9 cellular contexts compared by ENCODE assay signal in the genomic region with DNA sequence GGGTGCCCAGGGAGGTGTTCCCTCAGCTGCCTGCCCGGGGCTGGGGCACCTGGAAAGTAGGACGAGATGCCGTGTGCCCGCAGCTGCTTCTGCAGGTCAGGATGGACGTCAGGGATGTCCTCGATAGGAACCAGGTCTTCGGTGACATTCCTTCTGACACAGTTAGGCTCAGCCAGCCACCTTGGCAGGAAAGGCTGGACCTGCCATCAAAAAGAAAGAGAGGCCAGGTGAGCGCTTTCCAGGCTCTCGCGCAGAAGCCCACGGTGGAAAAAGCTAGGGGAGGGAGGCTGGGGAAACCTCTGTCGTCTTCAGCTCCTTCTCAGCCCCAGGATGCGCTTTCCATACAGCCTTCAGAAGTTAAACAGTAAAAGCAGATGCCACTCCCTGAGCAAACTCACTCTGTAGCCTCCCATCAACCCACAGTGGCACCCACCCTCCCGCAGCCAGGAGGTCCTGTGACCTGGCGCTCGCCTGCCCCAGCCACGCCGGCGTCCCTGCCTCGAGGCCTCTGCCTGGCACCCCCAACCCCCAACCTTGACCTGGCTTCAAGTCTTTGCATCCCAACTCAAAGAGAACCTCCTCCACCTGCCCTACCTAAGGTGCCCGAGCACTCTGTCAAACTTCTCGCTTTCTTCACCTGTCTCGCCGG. TPM values are rescaled to one million over a fixed set of nuclear protein-coding genes. Genes with fewer than 3 reads are reported as not detected.
DNase-seq lines count a peak whose midpoint lies in the region; ATAC-seq and TF ChIP-seq lines count a peak whose summit lies in the region.
"Had no signal": no experiment of that assay in that cellular context is flagged by ENCODE, and none has a peak within 500 bp of the region (broad histone marks: within the 10 kb centered on the region; RNA-seq: fewer than 3 reads in every experiment).

No MANE protein-coding gene starts in this region.

- peaks cover 24% of the 10 kb centered on the region for H3K36me3 Mint-ChIP-seq in nephron progenitor cell (ENCODE audit: low read depth)

- no peak for ATAC-seq in HG03097 (IDR thresholded peaks at IDR 0.05; ENCODE audit: low FRiP score, unreplicated experiment)

- H3K9ac ChIP-seq in duodenal mucosa (ENCODE audit: low read depth in 1 of 2, low read length in 2 of 2) = peak overlapping the region; percentile 39 to 63

- peaks cover 15 to 24% of the 10 kb centered on the region in 2 donors for H3K4me1 ChIP-seq in duodenal mucosa (ENCODE audit: control insufficient read depth in 1 of 2, insufficient read depth in 2 of 2, low read length in 2 of 2)

- DNase-seq in BJ (ENCODE audit: low read depth) = no peak
- DNase-seq in LNCaP clone FGC (ENCODE audit: low read depth) = no peak
- no peak for DNase-seq in nephron progenitor cell
- DNase-seq in AG08395 (ENCODE audit: low spot score) = no peak
- no peak for DNase-seq in stimulated activated naive CD4-positive, alpha-beta T cell treated with Interleukin-2 at 50 U/mL for 16 hours (lab: John Stamatoyannopoulos, UW)
- DNase-seq in RKO (ENCODE audit: low spot score) = no peak
- DNase-seq: NCI-H1048 had no signal

- CTCF ChIA-PET in BJ (lab: Yijun Ruan, JAX) = no interaction called here

- peaks cover 32% of the 10 kb centered on the region for H3K4me1 Mint-ChIP-seq in nephron progenitor cell

- peaks cover 14% of the 10 kb centered on the region for H3K27me3 Mint-ChIP-seq in nephron progenitor cell (ENCODE audit: low read depth, poor library complexity)

- POLR2A ChIA-PET in BJ (lab: Charles Lee) = no interaction called here

- H3K9me3 ChIP-seq in duodenal mucosa (ENCODE audit: control insufficient read depth in 1 of 2, low read length in 2 of 2) = no peaks in the 10 kb centered on the region

- H3K4me3 Mint-ChIP-seq in nephron progenitor cell = peak overlapping the region; percentile 85

- peaks cover 33% of the 10 kb centered on the region for H3K36me3 ChIP-seq in BJ (ENCODE audit: control insufficient read depth, insufficient read depth, low read length)
- peaks cover 15 to 47% of the 10 kb centered on the region in 2 donors for H3K36me3 ChIP-seq in duodenal mucosa (ENCODE audit: control insufficient read depth in 1 of 2, insufficient read depth in 2 of 2, low read length in 2 of 2)

- no peaks in the 10 kb centered on the region for H3K27me3 ChIP-seq in BJ (ENCODE audit: control insufficient read depth, insufficient read depth, low read length)
- no peaks in the 10 kb centered on the region for H3K27me3 ChIP-seq in duodenal mucosa (ENCODE audit: control insufficient read depth in 1 of 2, insufficient read depth in 2 of 2, low read length in 2 of 2)

- H3K4me3 ChIP-seq in BJ (ENCODE audit: low read depth, low read length) (peak overlapping the region; percentile 97), LNCaP clone FGC (ENCODE audit: low read depth, low read length) (peak overlapping the region; percentile 71), duodenal mucosa (ENCODE audit: low read depth in 1 of 2, low read length in 2 of 2) (peak overlapping the region; percentile 76 to 85)

- no peaks in the 10 kb centered on the region for H3K9me3 Mint-ChIP-seq in nephron progenitor cell

- H3K27ac ChIP-seq in duodenal mucosa (ENCODE audit: low read depth, low read length) = no peak overlapping the region

- TF ChIP-seq CTCF in BJ (IDR thresholded peaks at IDR 0.05; ENCODE audit: insufficient read depth, low read depth, low read length) (no peak), LNCaP clone FGC (IDR thresholded peaks at IDR 0.05; ENCODE audit: control insufficient read depth, extremely low read depth, insufficient read depth) (no peak), nephron progenitor cell (IDR thresholded peaks at IDR 0.05) (no peak)

- H3K27ac Mint-ChIP-seq in nephron progenitor cell = no peak overlapping the region

RNA-seq across cellular contexts. Expression of gene DDX51, which starts 1.3 kb away (rescaled TPM):
- polyA plus RNA-seq in BJ (2011; rRNA removed) = 5.3 and 8.2 TPM in 2 replicates
- polyA minus RNA-seq in BJ (2011; rRNA and poly(A)+ RNA removed) = 4.7 and 6.9 TPM in 2 replicates

RNA-seq across cellular contexts. Expression of gene NOC4L, which starts 1.5 kb away (rescaled TPM):
- polyA plus RNA-seq in BJ (2011; rRNA removed) = 3.9 and 8.1 TPM in 2 replicates
- 5.4 and 6.1 TPM in 2 replicates for polyA minus RNA-seq in BJ (2011; rRNA and poly(A)+ RNA removed)
